ENCODE assay signal across 1 cellular context in genomic region chr4:128060620-128061565, GRCh38.
TF ChIP-seq lines count a peak whose summit lies in the region.

TSS of gene LARP1B (plus strand) at chr4:128061312. CDS start at chr4:128074952, 13,640 bp downstream.

TF ChIP-seq in HepG2, 621 proteins besides CTCF, POLR2A, EP300 and RAD21 (continued from another document and continues in another):
- TF ChIP-seq AKNA (CRISPR knock-in tag; IDR thresholded peaks at IDR 0.05; ENCODE audit: borderline replicate concordance) (no peak), ZNF784 (CRISPR knock-in tag; IDR thresholded peaks at IDR 0.05; ENCODE audit: borderline replicate concordance) (peak; percentile 82; the same call in 1 of the 2 replicates), ZNF275 (CRISPR knock-in tag; IDR thresholded peaks at IDR 0.05; ENCODE audit: borderline replicate concordance) (no peak; the same call in 1 of the 2 replicates), MED1 (CRISPR knock-in tag; IDR thresholded peaks at IDR 0.05) (peak; percentile 73), RAD51 (IDR thresholded peaks at IDR 0.05; ENCODE audit: borderline replicate concordance) (no peak), ZNF556 (CRISPR knock-in tag; IDR thresholded peaks at IDR 0.05; ENCODE audit: borderline replicate concordance) (peak; percentile 98), ZNF446 (CRISPR knock-in tag; IDR thresholded peaks at IDR 0.05) (peak; percentile 96), TAF15 (IDR thresholded peaks at IDR 0.05; ENCODE audit: low read depth, low read length, poor library complexity, severe bottlenecking) (no peak), SUZ12 (IDR thresholded peaks at IDR 0.05; ENCODE audit: low read depth, low read length) (no peak), SMAD9 (CRISPR knock-in tag; IDR thresholded peaks at IDR 0.05) (no peak), IKZF5 (CRISPR knock-in tag; IDR thresholded peaks at IDR 0.05) (peak; percentile 61; the same call in 1 of the 2 replicates), ZBTB43 (CRISPR knock-in tag; conservative IDR thresholded peaks at IDR 0.05) (no peak; the same call in 1 of the 2 replicates), GABPB1 (CRISPR knock-in tag; IDR thresholded peaks at IDR 0.05) (peak; percentile 72; the same call in 1 of the 2 replicates), ZNF605 (CRISPR knock-in tag; IDR thresholded peaks at IDR 0.05) (peak; percentile 51; the same call in 1 of the 2 replicates), TBX2 (CRISPR knock-in tag; IDR thresholded peaks at IDR 0.05; ENCODE audit: borderline replicate concordance) (no peak; the same call in 1 of the 2 replicates), MEIS2 (CRISPR knock-in tag; IDR thresholded peaks at IDR 0.05) (no peak; the same call in 1 of the 2 replicates), HBP1 (CRISPR knock-in tag; IDR thresholded peaks at IDR 0.05; ENCODE audit: low read depth) (no peak), SMYD3 (CRISPR knock-in tag; IDR thresholded peaks at IDR 0.05) (peak; percentile 34; the same call in 1 of the 2 replicates), IKZF4 (CRISPR knock-in tag; IDR thresholded peaks at IDR 0.05; ENCODE audit: borderline replicate concordance, low read depth, not compliant biosample characterization) (no peak), ZBTB10 (CRISPR knock-in tag; IDR thresholded peaks at IDR 0.05; ENCODE audit: borderline replicate concordance) (peak; percentile 67; the same call in 1 of the 2 replicates), GATAD2A (CRISPR knock-in tag; IDR thresholded peaks at IDR 0.05) (peak; percentile 18; the same call in 1 of the 2 replicates), TEAD2 (CRISPR knock-in tag; IDR thresholded peaks at IDR 0.05) (no peak), KLF11 (CRISPR knock-in tag; IDR thresholded peaks at IDR 0.05) (no peak), ZSCAN30 (CRISPR knock-in tag; IDR thresholded peaks at IDR 0.05) (no peak), HOXA3 (CRISPR knock-in tag; IDR thresholded peaks at IDR 0.05) (peak; percentile 91), ETV6 (CRISPR knock-in tag; conservative IDR thresholded peaks at IDR 0.05) (0 out of 2 replicates have a peak, but pooled peaks have one; percentile 34), HNF4A (CRISPR knock-in tag; IDR thresholded peaks at IDR 0.05) (no peak; the same call in 1 of the 2 replicates), SIN3A (IDR thresholded peaks at IDR 0.05; ENCODE audit: borderline replicate concordance, low read depth, low read length) (no peak), ASH2L (IDR thresholded peaks at IDR 0.05; ENCODE audit: insufficient read length, low read depth, low read length) (no peak), MBNL3 (CRISPR knock-in tag; conservative IDR thresholded peaks at IDR 0.05) (no peak), HIC2 (CRISPR knock-in tag; IDR thresholded peaks at IDR 0.05; ENCODE audit: low read depth) (peak; percentile 74), ZMYM2 (CRISPR knock-in tag; IDR thresholded peaks at IDR 0.05) (no peak), ZBTB39 (CRISPR knock-in tag; IDR thresholded peaks at IDR 0.05) (no peak), ZBED4 (CRISPR knock-in tag; IDR thresholded peaks at IDR 0.05; ENCODE audit: borderline replicate concordance) (peak; percentile 49; the same call in 1 of the 2 replicates), ZEB1 (IDR thresholded peaks at IDR 0.05; ENCODE audit: insufficient replicate concordance, low read depth) (no peak), ZNF234 (CRISPR knock-in tag; conservative IDR thresholded peaks at IDR 0.05) (no peak)
